10 cellular contexts compared by ENCODE assay signal in the genomic region with DNA sequence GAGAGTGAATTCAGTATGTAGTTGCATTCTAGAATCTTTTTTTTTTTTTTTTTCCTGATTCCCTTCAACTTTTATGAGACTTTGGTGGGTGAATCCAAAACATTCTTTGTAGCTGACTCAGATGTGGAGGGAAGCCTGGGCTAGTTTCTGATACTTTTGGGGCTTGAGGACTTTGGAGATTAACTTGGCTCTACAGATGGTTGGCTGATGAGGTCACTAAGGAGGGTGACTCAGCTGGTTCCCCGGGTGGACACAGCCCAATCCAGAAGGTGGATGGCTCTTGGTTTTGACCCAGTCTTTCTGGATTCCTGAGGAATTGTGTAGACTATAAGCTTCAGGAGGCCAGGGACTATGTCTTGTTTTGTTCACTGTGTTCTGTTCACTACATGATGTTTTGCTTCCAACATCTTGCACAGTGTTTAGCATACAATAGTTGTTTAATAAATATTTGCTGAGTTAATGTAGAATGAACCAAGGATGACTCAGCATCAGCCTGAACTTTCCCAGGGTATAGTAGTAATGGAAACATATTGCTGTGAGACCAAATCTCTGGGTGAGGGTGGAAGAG. TPM values are rescaled to one million over a fixed set of nuclear protein-coding genes. Genes with fewer than 3 reads are reported as not detected.
DNase-seq lines count a peak whose midpoint lies in the region; ATAC-seq and TF ChIP-seq lines count a peak whose summit lies in the region.
"Had no signal": no experiment of that assay in that cellular context is flagged by ENCODE, and none has a peak within 500 bp of the region (broad histone marks: within the 10 kb centered on the region; RNA-seq: fewer than 3 reads in every experiment).

No MANE protein-coding gene starts in this region.

- TF ChIP-seq CTCF in astrocyte of the spinal cord (IDR thresholded peaks at IDR 0.05; ENCODE audit: low read depth, low read length): no peak

- no peak overlapping the region for H3K27ac Mint-ChIP-seq in activated T-helper 1 cell treated with anti-CD3 and anti-CD28 coated beads, Interleukin-12 subunit alpha, Interleukin-12 subunit beta, Interleukin-2, Interleukin-4 antibody, amounts not matched to agents 30 ng/mL and 10 ng/mL and 1 ng/mL, durations not matched to agents 14 hours and 24 hours and 36 hours
- H3K27ac Mint-ChIP-seq: nephron had no signal

- H3K4me1 Mint-ChIP-seq in activated T-helper 1 cell treated with anti-CD3 and anti-CD28 coated beads, Interleukin-12 subunit alpha, Interleukin-12 subunit beta, Interleukin-2, Interleukin-4 antibody, amounts not matched to agents 30 ng/mL and 10 ng/mL and 1 ng/mL, durations not matched to agents 14 hours and 24 hours and 36 hours (ENCODE audit: low read depth): no peaks in the 10 kb centered on the region

- no peaks in the 10 kb centered on the region for H3K9me3 Mint-ChIP-seq in activated T-helper 1 cell treated with anti-CD3 and anti-CD28 coated beads, Interleukin-12 subunit alpha, Interleukin-12 subunit beta, Interleukin-2, Interleukin-4 antibody, amounts not matched to agents 30 ng/mL and 10 ng/mL and 1 ng/mL, durations not matched to agents 14 hours and 24 hours and 36 hours
- H3K9me3 Mint-ChIP-seq: nephron had no signal

- intact Hi-C loops in activated T-helper 1 cell treated with anti-CD3 and anti-CD28 coated beads, Interleukin-12 subunit alpha, Interleukin-12 subunit beta, Interleukin-2, Interleukin-4 antibody, amounts not matched to agents 30 ng/mL and 10 ng/mL and 1 ng/mL, durations not matched to agents 14 hours and 24 hours and 36 hours (cut with micrococcal nuclease): no loop called here

- in situ Hi-C loops in astrocyte of the spinal cord (cut with HindIII; ENCODE audit: low sequenced_read_pairs): no loop called here

- no peaks in the 10 kb centered on the region for H3K36me3 Mint-ChIP-seq in activated T-helper 1 cell treated with anti-CD3 and anti-CD28 coated beads, Interleukin-12 subunit alpha, Interleukin-12 subunit beta, Interleukin-2, Interleukin-4 antibody, amounts not matched to agents 30 ng/mL and 10 ng/mL and 1 ng/mL, durations not matched to agents 14 hours and 24 hours and 36 hours (ENCODE audit: low read depth)

- no peak for ATAC-seq in HG02623 (IDR thresholded peaks at IDR 0.05; ENCODE audit: unreplicated experiment)

- peak; percentile 94 for DNase-seq in 8988T
- DNase-seq in HS-27A (ENCODE audit: low read depth): peak; percentile 98
- DNase-seq in astrocyte of the spinal cord (ENCODE audit: low read depth, low spot score): peak; percentile 95
- DNase-seq in iPS-NIHi7 (ENCODE audit: extremely low spot score): peak; percentile 70
- DNase-seq in cerebellar cortex (ENCODE audit: low spot score): no peak
- no peak for DNase-seq in activated T-helper 1 cell treated with anti-CD3 and anti-CD28 coated beads, Interleukin-12 subunit alpha, Interleukin-12 subunit beta, Interleukin-2, Interleukin-4 antibody, amounts not matched to agents 30 ng/mL and 10 ng/mL and 1 ng/mL, durations not matched to agents 14 hours and 24 hours and 36 hours (ENCODE audit: low spot score)
- DNase-seq in stimulated activated CD4-positive, alpha-beta T cell treated with anti-CD3 and anti-CD28 coated beads, Interleukin-12 subunit alpha, Interleukin-12 subunit beta, amount 100 ng/mL, for 4 hours: no peak

- H3K4me3 ChIP-seq in astrocyte of the spinal cord (ENCODE audit: low read depth, low read length): no peak overlapping the region

- H3K27me3 Mint-ChIP-seq in activated T-helper 1 cell treated with anti-CD3 and anti-CD28 coated beads, Interleukin-12 subunit alpha, Interleukin-12 subunit beta, Interleukin-2, Interleukin-4 antibody, amounts not matched to agents 30 ng/mL and 10 ng/mL and 1 ng/mL, durations not matched to agents 14 hours and 24 hours and 36 hours (ENCODE audit: insufficient read depth): peaks cover 30% of the 10 kb centered on the region

- H3K4me3 Mint-ChIP-seq in activated T-helper 1 cell treated with anti-CD3 and anti-CD28 coated beads, Interleukin-12 subunit alpha, Interleukin-12 subunit beta, Interleukin-2, Interleukin-4 antibody, amounts not matched to agents 30 ng/mL and 10 ng/mL and 1 ng/mL, durations not matched to agents 14 hours and 24 hours and 36 hours: no peak overlapping the region
- H3K4me3 Mint-ChIP-seq: nephron had no signal

RNA-seq across cellular contexts. Expression of gene LAMA3, which starts 30.5 kb away (rescaled TPM):
- total RNA-seq in activated T-helper 1 cell treated with anti-CD3 and anti-CD28 coated beads, Interleukin-12 subunit alpha, Interleukin-12 subunit beta, Interleukin-2, Interleukin-4 antibody, amounts not matched to agents 30 ng/mL and 10 ng/mL and 1 ng/mL, durations not matched to agents 14 hours and 24 hours and 36 hours: not detected in 2 replicates
- total RNA-seq: T-helper 1 cell treated with Interleukin-12 subunit alpha and Interleukin-12 subunit beta and Interleukin-4 antibody, amounts not matched to agents 30 ng/mL and 1 ng/mL, for 36 hours had no signal

RNA-seq across cellular contexts. Expression of gene ANKRD29, which starts 57.0 kb away (rescaled TPM):
- total RNA-seq in activated T-helper 1 cell treated with anti-CD3 and anti-CD28 coated beads, Interleukin-12 subunit alpha, Interleukin-12 subunit beta, Interleukin-2, Interleukin-4 antibody, amounts not matched to agents 30 ng/mL and 10 ng/mL and 1 ng/mL, durations not matched to agents 14 hours and 24 hours and 36 hours: not detected in 2 replicates

Comparison
In these comparisons a context has a peak if more than half of its experiments do, and no peak if none do; other contexts are left out.
1. DNase-seq: peak in 8988T (single experiment), HS-27A (single experiment), astrocyte of the spinal cord (single experiment) and iPS-NIHi7 (single experiment); none in cerebellar cortex (single experiment), activated T-helper 1 cell treated with anti-CD3 and anti-CD28 coated beads, Interleukin-12 subunit alpha, Interleukin-12 subunit beta, Interleukin-2, Interleukin-4 antibody, amounts not matched to agents 30 ng/mL and 10 ng/mL and 1 ng/mL, durations not matched to agents 14 hours and 24 hours and 36 hours (single experiment) and stimulated activated CD4-positive, alpha-beta T cell treated with anti-CD3 and anti-CD28 coated beads, Interleukin-12 subunit alpha, Interleukin-12 subunit beta, amount 100 ng/mL, for 4 hours (single experiment).